ENCODE assay signal across 7 cellular contexts in genomic region chr16:30430428-30430970, GRCh38. TPM values are rescaled to one million over a fixed set of nuclear protein-coding genes. Genes with fewer than 3 reads are reported as not detected.
A peak's percentile ranks its signal among the peaks of the same experiment; 100 is the strongest.
DNase-seq lines count a peak whose midpoint lies in the region; ATAC-seq and TF ChIP-seq lines count a peak whose summit lies in the region.

No MANE protein-coding gene starts in this region.

- peak overlapping the region; percentile 51 to 78 (median 75) for H3K4me3 ChIP-seq in breast epithelium

- no peak for TF ChIP-seq POLR2A in breast epithelium (IDR thresholded peaks at IDR 0.05)

- peak overlapping the region; percentile 79 to 87 for H3K27ac ChIP-seq in breast epithelium

- H3K27me3 Mint-ChIP-seq in mesothelial cell of epicardium (ENCODE audit: low read depth): peaks cover 9% of the 10 kb centered on the region

- no peaks in the 10 kb centered on the region for H3K36me3 ChIP-seq in breast epithelium

- no peak for TF ChIP-seq CTCF in breast epithelium (IDR thresholded peaks at IDR 0.05)
- peak; percentile 40 for TF ChIP-seq CTCF in mesothelial cell of epicardium (IDR thresholded peaks at IDR 0.05; ENCODE audit: unreplicated experiment)

- no peak overlapping the region for H3K4me3 Mint-ChIP-seq in mesothelial cell of epicardium

- ATAC-seq in GM19397 (IDR thresholded peaks at IDR 0.05; ENCODE audit: unreplicated experiment): peak; percentile 20
- ATAC-seq in HG03520 (IDR thresholded peaks at IDR 0.05; ENCODE audit: unreplicated experiment): peak; percentile 11
- ATAC-seq in GM21526 (IDR thresholded peaks at IDR 0.05; ENCODE audit: low FRiP score, unreplicated experiment): no peak

- H3K9me3 Mint-ChIP-seq in mesothelial cell of epicardium: no peaks in the 10 kb centered on the region

- H3K4me1 ChIP-seq in breast epithelium: peaks cover 3 to 11% of the 10 kb centered on the region in 2 donors

- H3K27ac Mint-ChIP-seq in mesothelial cell of epicardium: no peak overlapping the region

- H3K4me1 Mint-ChIP-seq in mesothelial cell of epicardium: no peaks in the 10 kb centered on the region

- intact Hi-C loops in breast epithelium (cut with DNase I; ENCODE audit: low total_unique reads): no loop called here

- no peaks in the 10 kb centered on the region for H3K9me3 ChIP-seq in breast epithelium

- DNase-seq in breast epithelium (ENCODE audit: low spot score in 2 of 2): no peak
- DNase-seq in mesothelial cell of epicardium (ENCODE audit: low spot score in 2 of 2, unreplicated experiment in 2 of 2): no peak
- DNase-seq in foreskin melanocyte: no peak
- DNase-seq in OCI-M1 (lab: John Stamatoyannopoulos, UW): no peak

- H3K27me3 ChIP-seq in breast epithelium: no peaks in the 10 kb centered on the region

- H3K36me3 Mint-ChIP-seq in mesothelial cell of epicardium: peaks cover 12% of the 10 kb centered on the region

RNA-seq across cellular contexts. Expression of gene DCTPP1, which starts 0.7 kb away (rescaled TPM):
- total RNA-seq in breast epithelium (10 to 100 TPM; 11.2 to 25.6 (median 20.1) TPM), mesothelial cell of epicardium (31.8 to 35.4 TPM (median 33.1 TPM) in 3 replicates)

RNA-seq across cellular contexts. Expression of gene SEPHS2, which starts 15.2 kb away (rescaled TPM):
- total RNA-seq in breast epithelium (10 to 100 TPM; 28.8 to 44.5 (median 40.6) TPM), mesothelial cell of epicardium (27.3 to 29.5 TPM (median 29.3 TPM) in 3 replicates)

RNA-seq across cellular contexts. Expression of gene ZNF771, which starts 23.1 kb away (rescaled TPM):
- total RNA-seq in breast epithelium: 10 to 100 TPM; 21.1 to 29.2 (median 22.2) TPM
- 10.7 to 12.6 TPM (median 11.8 TPM) in 3 replicates for total RNA-seq in mesothelial cell of epicardium

RNA-seq across cellular contexts. Expression of gene ZNF48, which starts 35.3 kb away (rescaled TPM):
- total RNA-seq in breast epithelium (1 to 10 TPM; 4.8 to 9.5 (median 6.2) TPM), mesothelial cell of epicardium (24.2 to 25.2 TPM (median 24.8 TPM) in 3 replicates)

RNA-seq across cellular contexts. Expression of gene ITGAL, which starts 42.0 kb away (rescaled TPM):
- total RNA-seq in breast epithelium: 1 to 10 TPM; 2.3 to 5.7 (median 2.4) TPM
- total RNA-seq in mesothelial cell of epicardium: 0.45 TPM in 1 of 3 replicates, not detected in the others
